In genomic region chr16:89657442-89658220, GRCh38 we compare ENCODE assay signal across 1 cellular context.
A peak's percentile ranks its signal among the peaks of the same experiment; 100 is the strongest.
TF ChIP-seq lines count a peak whose summit lies in the region.

TSS of gene CHMP1A (minus strand) at chr16:89657708. CDS start at chr16:89657588, 120 bp downstream.
TSS of gene SPATA33 (plus strand) at chr16:89657836. CDS start at chr16:89657912, 76 bp downstream.

TF ChIP-seq in HEK293, 187 proteins besides CTCF, POLR2A, EP300 and RAD21 (continued from another document):
- TF ChIP-seq ZNF518A (tag by site-specific recombination; conservative IDR thresholded peaks at IDR 0.05; ENCODE audit: low read depth) (peak; percentile 95), ZSCAN30 (tag by site-specific recombination; IDR thresholded peaks at IDR 0.05) (peak; percentile 23), ZBTB1 (tag by site-specific recombination; IDR thresholded peaks at IDR 0.05) (no peak), ZNF561 (tag by site-specific recombination; IDR thresholded peaks at IDR 0.05; ENCODE audit: borderline replicate concordance) (peak; percentile 64; the same call in 1 of the 2 replicates), ZNF157 (tag by site-specific recombination; IDR thresholded peaks at IDR 0.05) (no peak), ZNF521 (tag by site-specific recombination; IDR thresholded peaks at IDR 0.05) (no peak), ZNF76 (tag by site-specific recombination; IDR thresholded peaks at IDR 0.05; ENCODE audit: borderline replicate concordance, low read depth) (peak; percentile 61; the same call in 1 of the 2 replicates), ZFHX2 (tag by site-specific recombination; conservative IDR thresholded peaks at IDR 0.05) (peak; percentile 44; the same call in 1 of the 2 replicates), ZNF660 (tag by site-specific recombination; IDR thresholded peaks at IDR 0.05) (no peak; the same call in 1 of the 2 replicates), ZNF138 (tag by site-specific recombination; IDR thresholded peaks at IDR 0.05; ENCODE audit: borderline replicate concordance) (no peak), KLF8 (tag by site-specific recombination; IDR thresholded peaks at IDR 0.05) (peak; percentile 81; the same call in 1 of the 2 replicates), KLF1 (tag by site-specific recombination; IDR thresholded peaks at IDR 0.05) (peak; percentile 82), ZNF202 (tag by site-specific recombination; IDR thresholded peaks at IDR 0.05; ENCODE audit: borderline replicate concordance) (no peak), ZNF174 (tag by site-specific recombination; IDR thresholded peaks at IDR 0.05) (no peak), GLI4 (tag by site-specific recombination; IDR thresholded peaks at IDR 0.05) (no peak), REST (tag by site-specific recombination; IDR thresholded peaks at IDR 0.05) (no peak), ZFP69B (tag by site-specific recombination; IDR thresholded peaks at IDR 0.05) (no peak), ZBTB7A (tag by site-specific recombination; IDR thresholded peaks at IDR 0.05; ENCODE audit: low read depth) (peak; percentile 79; the same call in 1 of the 2 replicates), KLF9 (tag by site-specific recombination; IDR thresholded peaks at IDR 0.05; ENCODE audit: low read depth) (peak; percentile 95), ZSCAN18 (tag by site-specific recombination; IDR thresholded peaks at IDR 0.05) (no peak), ZNF211 (tag by site-specific recombination; IDR thresholded peaks at IDR 0.05; ENCODE audit: low read depth) (no peak), ELK4 (IDR thresholded peaks at IDR 0.05; ENCODE audit: borderline replicate concordance, low read depth, low read length) (peak; percentile 40; the same call in 1 of the 2 replicates), ZNF580 (tag by site-specific recombination; IDR thresholded peaks at IDR 0.05) (peak; percentile 98), OSR2 (tag by site-specific recombination; IDR thresholded peaks at IDR 0.05) (no peak), GLIS1 (tag by site-specific recombination; IDR thresholded peaks at IDR 0.05) (no peak), SP2 (tag by site-specific recombination; IDR thresholded peaks at IDR 0.05) (peak; percentile 83), ZNF692 (tag by site-specific recombination; IDR thresholded peaks at IDR 0.05) (no peak), ZNF785 (tag by site-specific recombination; IDR thresholded peaks at IDR 0.05) (no peak)
